In genomic region chr9:106933470-106933869, GRCh38 we compare ENCODE assay signal across 1 cellular context.
TF ChIP-seq lines count a peak whose summit lies in the region.

No MANE protein-coding gene starts in this region.

TF ChIP-seq in IMR-90, 13 proteins besides CTCF, POLR2A, EP300 and RAD21 (continued from another document):
- peak; percentile 90 for TF ChIP-seq MAFK (IDR thresholded peaks at IDR 0.05; ENCODE audit: low read depth, low read length)
- TF ChIP-seq SMC3 (IDR thresholded peaks at IDR 0.05; ENCODE audit: low read depth, low read length) = no peak
TF ChIP-seq in IMR-90: peak in this region for 1.
